1 cellular context compared by ENCODE assay signal in the genomic region with DNA sequence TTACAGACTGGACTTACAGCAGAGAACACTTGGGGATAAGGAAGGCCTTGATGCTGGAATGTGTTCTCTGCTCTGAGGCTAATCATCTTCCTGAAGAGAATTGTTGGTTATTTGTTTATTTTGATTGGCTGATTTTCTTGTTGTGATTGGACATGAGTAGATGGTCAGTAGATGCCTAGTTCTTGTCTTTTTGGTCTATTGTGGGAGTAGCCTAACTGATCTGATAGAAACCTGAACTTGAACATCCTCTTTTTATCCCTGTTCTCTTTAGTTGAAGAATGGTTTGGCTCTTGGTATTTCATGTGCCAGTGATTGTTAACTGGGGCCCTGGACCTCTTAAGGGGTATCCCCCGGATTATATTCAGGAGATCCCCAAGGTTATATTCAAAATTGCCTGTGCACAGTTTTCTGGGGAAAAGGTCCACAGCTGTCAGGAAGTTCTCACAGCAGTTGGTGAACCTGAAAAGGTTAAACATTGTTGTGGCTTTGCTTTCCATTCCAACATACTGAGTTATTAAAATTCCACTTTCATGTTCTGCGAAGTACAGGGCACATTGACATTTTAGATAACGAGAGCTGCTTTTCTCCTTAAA.
A peak's percentile ranks its signal among the peaks of the same experiment; 100 is the strongest.
TF ChIP-seq lines count a peak whose summit lies in the region.

No MANE protein-coding gene starts in this region.

TF ChIP-seq in GM12878, 131 proteins besides CTCF, POLR2A, EP300 and RAD21 (continued from another document):
- TF ChIP-seq, protein P1, sequence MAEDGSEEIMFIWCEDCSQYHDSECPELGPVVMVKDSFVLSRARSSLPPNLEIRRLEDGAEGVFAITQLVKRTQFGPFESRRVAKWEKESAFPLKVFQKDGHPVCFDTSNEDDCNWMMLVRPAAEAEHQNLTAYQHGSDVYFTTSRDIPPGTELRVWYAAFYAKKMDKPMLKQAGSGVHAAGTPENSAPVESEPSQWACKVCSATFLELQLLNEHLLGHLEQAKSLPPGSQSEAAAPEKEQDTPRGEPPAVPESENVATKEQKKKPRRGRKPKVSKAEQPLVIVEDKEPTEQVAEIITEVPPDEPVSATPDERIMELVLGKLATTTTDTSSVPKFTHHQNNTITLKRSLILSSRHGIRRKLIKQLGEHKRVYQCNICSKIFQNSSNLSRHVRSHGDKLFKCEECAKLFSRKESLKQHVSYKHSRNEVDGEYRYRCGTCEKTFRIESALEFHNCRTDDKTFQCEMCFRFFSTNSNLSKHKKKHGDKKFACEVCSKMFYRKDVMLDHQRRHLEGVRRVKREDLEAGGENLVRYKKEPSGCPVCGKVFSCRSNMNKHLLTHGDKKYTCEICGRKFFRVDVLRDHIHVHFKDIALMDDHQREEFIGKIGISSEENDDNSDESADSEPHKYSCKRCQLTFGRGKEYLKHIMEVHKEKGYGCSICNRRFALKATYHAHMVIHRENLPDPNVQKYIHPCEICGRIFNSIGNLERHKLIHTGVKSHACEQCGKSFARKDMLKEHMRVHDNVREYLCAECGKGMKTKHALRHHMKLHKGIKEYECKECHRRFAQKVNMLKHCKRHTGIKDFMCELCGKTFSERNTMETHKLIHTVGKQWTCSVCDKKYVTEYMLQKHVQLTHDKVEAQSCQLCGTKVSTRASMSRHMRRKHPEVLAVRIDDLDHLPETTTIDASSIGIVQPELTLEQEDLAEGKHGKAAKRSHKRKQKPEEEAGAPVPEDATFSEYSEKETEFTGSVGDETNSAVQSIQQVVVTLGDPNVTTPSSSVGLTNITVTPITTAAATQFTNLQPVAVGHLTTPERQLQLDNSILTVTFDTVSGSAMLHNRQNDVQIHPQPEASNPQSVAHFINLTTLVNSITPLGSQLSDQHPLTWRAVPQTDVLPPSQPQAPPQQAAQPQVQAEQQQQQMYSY (CRISPR knock-in tag; IDR thresholded peaks at IDR 0.05): no peak
- TF ChIP-seq IKZF1 (conservative IDR thresholded peaks at IDR 0.05): peak; percentile 60; the same call in 1 of the 2 replicates
- TF ChIP-seq TCF7 (IDR thresholded peaks at IDR 0.05; ENCODE audit: borderline replicate concordance): 0 out of 2 replicates have a peak, but pooled peaks have one; percentile 26
- 0 out of 2 replicates have a peak, but pooled peaks have one; percentile 25 for TF ChIP-seq GATAD2B (conservative IDR thresholded peaks at IDR 0.05; ENCODE audit: low read depth)
- TF ChIP-seq MEF2B (IDR thresholded peaks at IDR 0.05; ENCODE audit: partially characterized antibody, poor library complexity, severe bottlenecking): peak; percentile 9
- peak; percentile 46 to 54; a peak in 3 of 4 replicates for TF ChIP-seq IKZF2 (IDR thresholded peaks at IDR 0.05)
- no peak for TF ChIP-seq CHD2 (IDR thresholded peaks at IDR 0.05; ENCODE audit: borderline replicate concordance, low read depth, low read length)
- peak; percentile 29; the same call in 1 of the 2 replicates for TF ChIP-seq EED (IDR thresholded peaks at IDR 0.05; ENCODE audit: low read depth)
- no peak for TF ChIP-seq HCFC1 (IDR thresholded peaks at IDR 0.05; ENCODE audit: low read length)
- peak; percentile 10 for TF ChIP-seq SKIL (IDR thresholded peaks at IDR 0.05; ENCODE audit: low read depth, poor library complexity, severe bottlenecking)
- TF ChIP-seq SRF (IDR thresholded peaks at IDR 0.05; ENCODE audit: low read depth in 2 of 2, low read length in 2 of 2): no peak
- peak; percentile 51 for TF ChIP-seq RUNX3 (IDR thresholded peaks at IDR 0.05; ENCODE audit: low read length)
- TF ChIP-seq, protein P2, sequence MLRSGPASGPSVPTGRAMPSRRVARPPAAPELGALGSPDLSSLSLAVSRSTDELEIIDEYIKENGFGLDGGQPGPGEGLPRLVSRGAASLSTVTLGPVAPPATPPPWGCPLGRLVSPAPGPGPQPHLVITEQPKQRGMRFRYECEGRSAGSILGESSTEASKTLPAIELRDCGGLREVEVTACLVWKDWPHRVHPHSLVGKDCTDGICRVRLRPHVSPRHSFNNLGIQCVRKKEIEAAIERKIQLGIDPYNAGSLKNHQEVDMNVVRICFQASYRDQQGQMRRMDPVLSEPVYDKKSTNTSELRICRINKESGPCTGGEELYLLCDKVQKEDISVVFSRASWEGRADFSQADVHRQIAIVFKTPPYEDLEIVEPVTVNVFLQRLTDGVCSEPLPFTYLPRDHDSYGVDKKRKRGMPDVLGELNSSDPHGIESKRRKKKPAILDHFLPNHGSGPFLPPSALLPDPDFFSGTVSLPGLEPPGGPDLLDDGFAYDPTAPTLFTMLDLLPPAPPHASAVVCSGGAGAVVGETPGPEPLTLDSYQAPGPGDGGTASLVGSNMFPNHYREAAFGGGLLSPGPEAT (IDR thresholded peaks at IDR 0.05; ENCODE audit: low read depth): peak; percentile 17; the same call in 1 of the 2 replicates
- peak; percentile 28; the same call in 1 of the 2 replicates for TF ChIP-seq MTA2 (IDR thresholded peaks at IDR 0.05; ENCODE audit: low read depth)
